ENCODE assay signal across 7 cellular contexts in the genomic region with DNA sequence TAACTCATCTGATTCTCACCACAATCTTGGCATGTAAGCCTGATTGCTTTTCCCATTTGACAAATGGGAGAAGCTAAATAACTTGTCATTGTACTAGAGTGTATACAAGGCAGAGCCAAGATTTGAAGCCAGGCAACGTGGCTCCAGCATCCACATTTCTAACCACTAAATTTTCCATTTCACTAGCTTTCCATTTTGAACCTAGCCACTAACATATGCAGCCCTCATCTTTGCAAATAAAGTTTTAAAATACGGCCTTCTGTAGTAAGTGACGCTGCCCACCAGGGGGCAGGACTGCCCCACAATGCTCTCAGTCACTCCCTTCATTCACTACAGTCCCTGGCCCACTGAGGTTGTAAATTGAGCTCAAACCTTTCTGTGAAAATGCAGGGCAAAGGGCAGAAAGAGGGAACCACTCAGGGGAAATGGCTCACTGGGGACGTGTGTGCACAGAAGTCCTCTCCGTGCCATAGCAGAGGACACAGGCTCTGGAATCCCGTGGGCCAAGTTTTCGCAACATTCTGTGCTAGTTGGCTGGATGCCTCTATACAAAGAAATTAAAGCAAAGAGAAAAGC.
A peak's percentile ranks its signal among the peaks of the same experiment; 100 is the strongest.
DNase-seq lines count a peak whose midpoint lies in the region; ATAC-seq, FAIRE-seq and TF ChIP-seq lines count a peak whose summit lies in the region.

No MANE protein-coding gene starts in this region.

- peak; percentile 87 for TF ChIP-seq CTCF in bronchial epithelial cell (IDR thresholded peaks at IDR 0.05; ENCODE audit: insufficient read depth, low read length, severe bottlenecking)

- peak; percentile 84 for ATAC-seq in GM21447 (IDR thresholded peaks at IDR 0.05; ENCODE audit: unreplicated experiment)

- no peaks in the 10 kb centered on the region for H3K27me3 ChIP-seq in bronchial epithelial cell (ENCODE audit: control insufficient read depth, insufficient read depth, low read length)

- no peaks in the 10 kb centered on the region for H3K36me3 ChIP-seq in bronchial epithelial cell (ENCODE audit: control insufficient read depth, insufficient read depth, low read length)

- no peak overlapping the region for H3K4me3 ChIP-seq in bronchial epithelial cell (ENCODE audit: low read depth, low read length)

- peak; percentile 89 for FAIRE-seq in bronchial epithelial cell (lab: Jason Lieb, UNC)

- DNase-seq in GDM1 (lab: John Stamatoyannopoulos, UW) = peak; percentile 53
- peak in 61 of 76 experiments; percentile 3 to 72 (median 40) for DNase-seq in HUDEP-2 (lab: John Stamatoyannopoulos, UW; ENCODE audit: unreplicated experiment in 76 of 76)
- peak; percentile 68 for DNase-seq in RPMI8226
- peak; percentile 58 for DNase-seq in bronchial epithelial cell (ENCODE audit: low read depth)
- DNase-seq in kidney glomerular epithelial cell (lab: John Stamatoyannopoulos, UW) = peak; percentile 67
- DNase-seq in stimulated activated CD4-positive, alpha-beta T cell treated with anti-CD3 and anti-CD28 coated beads, TNF-alpha, amount 100 ng/mL, for 48 hours (ENCODE audit: low read depth in 3 of 3) = peak; percentile 4 to 27 (median 9)

Comparison
In these comparisons a context has a peak if more than half of its experiments do, and no peak if none do; other contexts are left out.
1. DNase-seq: peak in every context shown above with its lines; median percentile 68 in RPMI8226; 67 in kidney glomerular epithelial cell; 58 in bronchial epithelial cell; 53 in GDM1; 40 in HUDEP-2; 9 in stimulated activated CD4-positive, alpha-beta T cell treated with anti-CD3 and anti-CD28 coated beads, TNF-alpha, amount 100 ng/mL, for 48 hours.